In the genomic region with DNA sequence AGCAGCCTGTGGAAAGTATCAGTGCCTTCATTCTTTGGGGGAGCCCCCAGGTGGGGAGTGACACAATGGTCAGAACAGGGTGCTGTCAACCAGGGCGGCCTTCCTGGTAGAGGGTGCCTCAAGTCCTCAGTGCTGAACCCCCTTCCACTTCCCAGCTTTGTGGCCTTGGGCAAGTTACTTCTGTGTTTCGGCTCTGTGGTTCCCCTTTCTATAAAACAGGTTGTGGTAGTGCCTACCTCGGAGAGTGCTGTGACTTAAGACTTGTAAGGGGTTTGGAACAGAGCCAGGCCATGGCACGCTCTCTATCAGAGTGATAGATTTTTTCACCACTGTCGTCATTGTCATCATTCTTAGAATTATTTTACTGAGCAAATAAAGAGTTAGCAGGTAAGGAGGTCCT, we compare ENCODE assay signal across 8 cellular contexts.
A peak's percentile ranks its signal among the peaks of the same experiment; 100 is the strongest.
DNase-seq lines count a peak whose midpoint lies in the region; ATAC-seq and TF ChIP-seq lines count a peak whose summit lies in the region.

No MANE protein-coding gene starts in this region.

- TF ChIP-seq CTCF in lower lobe of right lung (IDR thresholded peaks at IDR 0.05) = no peak

- no peaks in the 10 kb centered on the region for H3K27me3 ChIP-seq in lower lobe of right lung (ENCODE audit: low read depth)

- peaks cover 50% of the 10 kb centered on the region for H3K4me1 ChIP-seq in lower lobe of right lung

- intact Hi-C loops in lower lobe of right lung (cut with DNase I) = no loop called here

- no peak overlapping the region for H3K4me3 ChIP-seq in lower lobe of right lung

- H3K9me3 ChIP-seq in lower lobe of right lung = no peaks in the 10 kb centered on the region

- DNase-seq in NCI-H524 (lab: John Stamatoyannopoulos, UW) (peak; percentile 16 to 45), NCI-H524 treated with DMSO at 0.1 percent for 48 hours (lab: John Stamatoyannopoulos, UW) (no peak), NCI-H2171 (lab: John Stamatoyannopoulos, UW) (peak; percentile 25), lower lobe of right lung (peak; percentile 72), amniotic stem cell (lab: John Stamatoyannopoulos, UW) (no peak)
- DNase-seq in activated CD8-positive, alpha-beta memory T cell treated with anti-CD3 and anti-CD28 coated beads, Interleukin-2, amount 50 U/mL, for 24 hours (ENCODE audit: extremely low read depth) = peak; percentile 36
- peak; percentile 30 to 87 (median 68) for DNase-seq in stimulated activated naive CD4-positive, alpha-beta T cell (lab: John Stamatoyannopoulos, UW)

- H3K36me3 ChIP-seq in lower lobe of right lung = no peaks in the 10 kb centered on the region

- H3K27ac ChIP-seq in lower lobe of right lung = peak overlapping the region; percentile 51

- ATAC-seq in lower lobe of right lung (peak; percentile 64 to 70), esophagus mucosa (no peak)

Comparison
In these comparisons a context has a peak if more than half of its experiments do, and no peak if none do; other contexts are left out.
1. DNase-seq: peak in NCI-H524 (2 of 2), NCI-H2171 (single experiment), activated CD8-positive, alpha-beta memory T cell treated with anti-CD3 and anti-CD28 coated beads, Interleukin-2, amount 50 U/mL, for 24 hours (single experiment), lower lobe of right lung (single experiment) and stimulated activated naive CD4-positive, alpha-beta T cell (6 of 6); none in NCI-H524 treated with DMSO at 0.1 percent for 48 hours (single experiment) and amniotic stem cell (single experiment).